Comparison of ENCODE assay signal across 8 cellular contexts in the genomic region with DNA sequence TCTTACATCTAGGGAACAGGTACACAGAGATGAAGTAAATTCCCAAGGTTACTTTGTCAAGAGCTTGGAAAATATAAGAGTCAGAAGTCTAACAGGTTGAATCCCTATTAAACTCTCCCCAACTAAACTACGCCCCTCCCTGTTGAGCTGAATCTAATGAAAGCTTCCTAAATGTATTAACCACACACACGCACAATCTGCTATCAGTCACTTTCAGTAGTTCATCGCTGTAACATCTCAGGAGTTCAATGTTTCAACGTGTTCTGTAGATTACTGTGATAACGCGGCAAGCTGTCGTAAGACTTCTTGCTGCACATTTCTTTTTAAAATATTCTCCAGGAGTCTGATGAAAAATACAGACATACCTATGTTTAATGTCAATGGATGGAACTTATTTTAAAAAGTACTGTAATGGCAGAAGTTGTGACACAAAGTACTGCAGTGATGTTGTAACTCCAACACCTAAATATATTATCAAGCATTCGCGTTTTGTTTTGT. TPM values are rescaled to one million over a fixed set of nuclear protein-coding genes. Genes with fewer than 3 reads are reported as not detected.
DNase-seq lines count a peak whose midpoint lies in the region; ATAC-seq and TF ChIP-seq lines count a peak whose summit lies in the region.

No MANE protein-coding gene starts in this region.

- intact Hi-C loops in activated CD4-positive, alpha-beta T cell treated with anti-CD3 and anti-CD28 coated beads for 36 hours (cut with DNase I, micrococcal nuclease): loop anchor here (1.0 to 10.0 kb wide), 10 partner anchors 48 to 1604 kb away; a partner anchor contains a TSS

- no peaks in the 10 kb centered on the region for H3K9me3 Mint-ChIP-seq in activated CD4-positive, alpha-beta T cell treated with anti-CD3 and anti-CD28 coated beads for 36 hours (ENCODE audit: low read depth)
- no peaks in the 10 kb centered on the region for H3K9me3 Mint-ChIP-seq in effector memory CD8-positive, alpha-beta T cell
- H3K9me3 Mint-ChIP-seq in osteocyte (ENCODE audit: unreplicated experiment): no peaks in the 10 kb centered on the region

- H3K27ac Mint-ChIP-seq in activated CD4-positive, alpha-beta T cell treated with anti-CD3 and anti-CD28 coated beads for 36 hours: peak overlapping the region; percentile 89
- H3K27ac Mint-ChIP-seq in effector memory CD8-positive, alpha-beta T cell: peak overlapping the region; percentile 97 to 98
- H3K27ac Mint-ChIP-seq in osteocyte (ENCODE audit: unreplicated experiment): peak overlapping the region; percentile 93

- POLR2A ChIA-PET in activated CD4-positive, alpha-beta T cell treated with anti-CD3 and anti-CD28 coated beads for 36 hours (lab: Charles Lee): interaction anchor here (0.7 to 3.1 kb wide), 10 partner anchors 10 to 149 kb away, joined by 3 to 10 read pairs (median 5); a partner anchor contains a TSS

- CTCF ChIA-PET in activated CD4-positive, alpha-beta T cell treated with anti-CD3 and anti-CD28 coated beads for 36 hours (lab: Charles Lee): interaction anchor here (0.5 to 2.4 kb wide), 12 partner anchors 8 to 118 kb away, joined by 3 to 21 read pairs (median 4); no protein-coding TSS in a partner anchor

- H3K4me3 Mint-ChIP-seq in activated CD4-positive, alpha-beta T cell treated with anti-CD3 and anti-CD28 coated beads for 36 hours: peak overlapping the region; percentile 97
- peak overlapping the region; percentile 93 to 95 for H3K4me3 Mint-ChIP-seq in effector memory CD8-positive, alpha-beta T cell
- peak overlapping the region; percentile 83 for H3K4me3 Mint-ChIP-seq in osteocyte (ENCODE audit: unreplicated experiment)

- H3K4me1 Mint-ChIP-seq in activated CD4-positive, alpha-beta T cell treated with anti-CD3 and anti-CD28 coated beads for 36 hours: peaks cover 23% of the 10 kb centered on the region
- peaks cover 26 to 29% of the 10 kb centered on the region in 2 donors for H3K4me1 Mint-ChIP-seq in effector memory CD8-positive, alpha-beta T cell (ENCODE audit: low read depth in 2 of 2)
- peaks cover 29% of the 10 kb centered on the region for H3K4me1 Mint-ChIP-seq in osteocyte (ENCODE audit: unreplicated experiment)

- peak; percentile 21 for ATAC-seq in activated CD4-positive, alpha-beta T cell treated with anti-CD3 and anti-CD28 coated beads for 36 hours
- peak; percentile 6 for ATAC-seq in effector memory CD8-positive, alpha-beta T cell (replicated peaks)
- ATAC-seq in HG02763 (IDR thresholded peaks at IDR 0.05; ENCODE audit: unreplicated experiment) (no peak), HG03095 (IDR thresholded peaks at IDR 0.05; ENCODE audit: unreplicated experiment) (no peak)

- in situ Hi-C loops in GM13976 (cut with MboI; ENCODE audit: low sequenced_read_pairs, unreplicated experiment): no loop called here

- no peaks in the 10 kb centered on the region for H3K27me3 Mint-ChIP-seq in activated CD4-positive, alpha-beta T cell treated with anti-CD3 and anti-CD28 coated beads for 36 hours
- H3K27me3 Mint-ChIP-seq in effector memory CD8-positive, alpha-beta T cell: no peaks in the 10 kb centered on the region
- no peaks in the 10 kb centered on the region for H3K27me3 Mint-ChIP-seq in osteocyte (ENCODE audit: unreplicated experiment)

- no peak for DNase-seq in activated CD4-positive, alpha-beta T cell treated with anti-CD3 and anti-CD28 coated beads for 36 hours
- no peak for DNase-seq in activated CD4-positive, alpha-beta T cell treated with anti-CD3 and anti-CD28 coated beads, Interleukin-2, amount 50 U/mL, for 48 hours
- DNase-seq in OCI-M1 (lab: John Stamatoyannopoulos, UW) (peak; percentile 77), osteocyte (ENCODE audit: extremely low spot score, unreplicated experiment) (no peak), GM13976 (ENCODE audit: low spot score) (no peak)
- DNase-seq in effector memory CD8-positive, alpha-beta T cell: peak in 1 of 3 experiments; percentile 11

- TF ChIP-seq CTCF in osteocyte (IDR thresholded peaks at IDR 0.05) (no peak), GM13976 (IDR thresholded peaks at IDR 0.05; ENCODE audit: borderline replicate concordance, control extremely low read depth, extremely low read depth, insufficient read depth, missing control alignments) (no peak)

- peaks cover 36% of the 10 kb centered on the region for H3K36me3 Mint-ChIP-seq in activated CD4-positive, alpha-beta T cell treated with anti-CD3 and anti-CD28 coated beads for 36 hours (ENCODE audit: low read depth)
- H3K36me3 Mint-ChIP-seq in effector memory CD8-positive, alpha-beta T cell (ENCODE audit: insufficient read depth): peaks cover 41% of the 10 kb centered on the region
- peaks cover 10% of the 10 kb centered on the region for H3K36me3 Mint-ChIP-seq in osteocyte (ENCODE audit: unreplicated experiment)

RNA-seq across cellular contexts. Expression of a gene that starts 0.6 kb away (rescaled TPM):
- total RNA-seq in activated CD4-positive, alpha-beta T cell treated with anti-CD3 and anti-CD28 coated beads for 36 hours: 100 to 1,000 TPM; 426 to 591 TPM
- total RNA-seq in osteocyte: 581 and 583 TPM in 2 replicates

RNA-seq across cellular contexts. Expression of a gene that starts 51.7 kb away (rescaled TPM):
- total RNA-seq in activated CD4-positive, alpha-beta T cell treated with anti-CD3 and anti-CD28 coated beads for 36 hours: 10 to 100 TPM; 20.1 to 27.0 TPM
- 36.2 and 38.0 TPM in 2 replicates for total RNA-seq in osteocyte

RNA-seq across cellular contexts. Expression of a gene that starts 52.2 kb away (rescaled TPM):
- 10 to 100 TPM; 16.5 to 17.4 TPM for total RNA-seq in activated CD4-positive, alpha-beta T cell treated with anti-CD3 and anti-CD28 coated beads for 36 hours
- total RNA-seq in osteocyte: 14.4 and 18.8 TPM in 2 replicates

Comparison
In these comparisons a context has a peak if more than half of its experiments do, and no peak if none do; other contexts are left out.
1. ATAC-seq: peak in activated CD4-positive, alpha-beta T cell treated with anti-CD3 and anti-CD28 coated beads for 36 hours (single experiment) and effector memory CD8-positive, alpha-beta T cell (single experiment); none in HG02763 (single experiment) and HG03095 (single experiment).
2. Peak in every context shown above with its lines, with median percentiles within 50 percentile points of each other: H3K27ac Mint-ChIP-seq and H3K4me3 Mint-ChIP-seq.